In genomic region chr7:77404635-77405034, GRCh38 we compare ENCODE assay signal across 23 cellular contexts.
"Had no signal": no experiment of that assay in that cellular context is flagged by ENCODE, and none has a peak within 500 bp of the region (broad histone marks: within the 10 kb centered on the region; RNA-seq: fewer than 3 reads in every experiment).

No MANE protein-coding gene starts in this region.

- ATAC-seq: gastrocnemius medialis, left cardiac atrium, T-cell had no signal

- H3K27me3 Mint-ChIP-seq: activated naive CD8-positive, alpha-beta T cell treated with anti-CD3 and anti-CD28 coated beads for 36 hours; activated T-cell treated with anti-CD3 and anti-CD28 coated beads, Interleukin-2, amount 50 U/mL, for 24 hours; naive B cell; T-cell had no signal

- H3K4me3 Mint-ChIP-seq: activated naive CD8-positive, alpha-beta T cell treated with anti-CD3 and anti-CD28 coated beads for 36 hours; activated T-cell treated with anti-CD3 and anti-CD28 coated beads, Interleukin-2, amount 50 U/mL, for 24 hours; endodermal cell; naive B cell; neural progenitor cell; T-cell; T-helper 2 cell treated with Interferon-gamma antibody and Interleukin-4, amounts not matched to agents 5 μg/mL and 100 μg/mL, for 36 hours had no signal

- H3K27ac Mint-ChIP-seq: activated naive CD8-positive, alpha-beta T cell treated with anti-CD3 and anti-CD28 coated beads for 36 hours; activated T-cell treated with anti-CD3 and anti-CD28 coated beads, Interleukin-2, amount 50 U/mL, for 24 hours; activated T-helper 2 cell treated with anti-CD3 and anti-CD28 coated beads, Interferon-gamma antibody, Interleukin-2, Interleukin-4, amounts not matched to agents 10 μg/mL and 5 μg/mL and 100 μg/mL, durations not matched to agents 14 hours and 24 hours and 36 hours; endodermal cell; neural progenitor cell; T-cell; T-helper 2 cell treated with Interferon-gamma antibody and Interleukin-4, amounts not matched to agents 5 μg/mL and 100 μg/mL, for 36 hours had no signal

- DNase-seq: activated CD4-positive, alpha-beta T cell treated with anti-CD3 and anti-CD28 coated beads for 1 hour; activated CD4-positive, alpha-beta T cell treated with anti-CD3 and anti-CD28 coated beads, Interleukin-2, amount 50 U/mL, for 1 hour; activated CD8-positive, alpha-beta memory T cell treated with anti-CD3 and anti-CD28 coated beads for 24 hours; activated CD8-positive, alpha-beta memory T cell treated with anti-CD3 and anti-CD28 coated beads, Interleukin-2, amount 50 U/mL, for 4 hours; activated naive CD4-positive, alpha-beta T cell treated with Interleukin-2 at 50 U/mL for 16 hours; activated naive CD8-positive, alpha-beta T cell treated with anti-CD3 and anti-CD28 coated beads for 36 hours; activated T-cell treated with anti-CD3 and anti-CD28 coated beads, Interleukin-2, amount 50 U/mL, for 24 hours; amniotic stem cell; cortex of kidney; endodermal cell; esophagus squamous epithelium; gastrocnemius medialis; hippocampal formation; left cardiac atrium; naive B cell; retina; stimulated activated CD4-positive, alpha-beta T cell treated with anti-CD3 and anti-CD28 coated beads, Interleukin-4, amount 100 ng/mL, for 1 hour; stimulated activated naive CD4-positive, alpha-beta T cell treated with Interleukin-2 at 50 U/mL for 16 hours; T-cell had no signal

- H3K4me1 Mint-ChIP-seq: endodermal cell, neural progenitor cell had no signal

- FAIRE-seq: islet of Langerhans had no signal

- H3K36me3 Mint-ChIP-seq: neural progenitor cell had no signal

- H3K9me3 Mint-ChIP-seq: activated naive CD8-positive, alpha-beta T cell treated with anti-CD3 and anti-CD28 coated beads for 36 hours; activated T-cell treated with anti-CD3 and anti-CD28 coated beads, Interleukin-2, amount 50 U/mL, for 24 hours; activated T-helper 2 cell treated with anti-CD3 and anti-CD28 coated beads, Interferon-gamma antibody, Interleukin-2, Interleukin-4, amounts not matched to agents 10 μg/mL and 5 μg/mL and 100 μg/mL, durations not matched to agents 14 hours and 24 hours and 36 hours; endodermal cell; naive B cell; neural progenitor cell; T-cell; T-helper 2 cell treated with Interferon-gamma antibody and Interleukin-4, amounts not matched to agents 5 μg/mL and 100 μg/mL, for 36 hours had no signal
